Comparison of ENCODE assay signal across 14 cellular contexts in the genomic region with DNA sequence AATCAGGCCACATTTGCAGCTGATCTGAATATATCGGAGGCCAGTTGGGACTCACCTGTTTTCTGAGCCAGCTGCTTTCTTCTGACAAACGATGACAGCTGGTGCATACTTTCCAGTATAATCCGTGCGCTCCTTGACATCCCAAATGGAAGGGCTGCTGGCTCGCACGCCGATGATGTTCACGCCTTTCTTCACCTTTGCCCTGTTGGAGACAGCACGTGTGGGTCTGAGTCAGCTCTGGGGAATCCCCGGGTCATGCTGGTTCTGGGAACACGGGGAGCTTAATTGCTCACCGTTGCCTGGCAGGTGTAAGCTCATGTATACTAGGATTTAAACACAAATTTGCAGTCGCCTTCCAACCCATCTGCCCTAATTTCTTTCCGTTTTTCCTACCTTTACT.
A peak's percentile ranks its signal among the peaks of the same experiment; 100 is the strongest.
DNase-seq lines count a peak whose midpoint lies in the region; ATAC-seq and TF ChIP-seq lines count a peak whose summit lies in the region.
"Had no signal": no experiment of that assay in that cellular context is flagged by ENCODE, and none has a peak within 500 bp of the region (broad histone marks: within the 10 kb centered on the region; RNA-seq: fewer than 3 reads in every experiment).

No MANE protein-coding gene starts in this region.

- intact Hi-C loops in right lobe of liver (cut with DNase I): no loop called here

- no peaks in the 10 kb centered on the region for H3K36me3 ChIP-seq in right lobe of liver
- H3K36me3 ChIP-seq in osteoblast (ENCODE audit: insufficient read depth, low read length): no peaks in the 10 kb centered on the region

- H3K27ac ChIP-seq in right lobe of liver (no peak overlapping the region), osteoblast (ENCODE audit: low read depth, low read length) (no peak overlapping the region)
- H3K27ac ChIP-seq: psoas muscle had no signal

- no peak for TF ChIP-seq CTCF in right lobe of liver (IDR thresholded peaks at IDR 0.05)
- no peak for TF ChIP-seq CTCF in osteoblast (IDR thresholded peaks at IDR 0.05; ENCODE audit: extremely low read depth, low read depth, low read length)
- no peak for TF ChIP-seq CTCF in GM20000 (IDR thresholded peaks at IDR 0.05; ENCODE audit: extremely low read depth, missing control alignments)

- no peaks in the 10 kb centered on the region for H3K27me3 ChIP-seq in right lobe of liver
- no peaks in the 10 kb centered on the region for H3K27me3 ChIP-seq in osteoblast (ENCODE audit: insufficient read depth, low read length)

- peak; percentile 29 to 90 (median 48) for ATAC-seq in right lobe of liver
- ATAC-seq: psoas muscle had no signal

- no peak overlapping the region for H3K4me2 ChIP-seq in osteoblast (ENCODE audit: insufficient read depth, low read length)

- H3K4me1 ChIP-seq in right lobe of liver (no peaks in the 10 kb centered on the region), osteoblast (ENCODE audit: insufficient read depth, low read length) (no peaks in the 10 kb centered on the region)
- H3K4me1 ChIP-seq: psoas muscle had no signal

- TF ChIP-seq POLR2A in right lobe of liver (IDR thresholded peaks at IDR 0.05): no peak

- DNase-seq in DMS53 treated with DMSO at 0.1 percent for 48 hours (lab: John Stamatoyannopoulos, UW; ENCODE audit: unreplicated experiment): peak; percentile 85
- peak; percentile 87 for DNase-seq in NCI-H146 (lab: John Stamatoyannopoulos, UW)
- DNase-seq in astrocyte of the hippocampus (ENCODE audit: low read depth, low spot score): peak; percentile 21
- DNase-seq in right lobe of liver: peak in 1 of 3 donors; percentile 37
- DNase-seq in osteoblast (ENCODE audit: insufficient read length, low spot score, missing footprints): no peak
- no peak for DNase-seq in SIG-M5 treated with dmso at 0.1 percent for 504 hours (lab: John Stamatoyannopoulos, UW; ENCODE audit: unreplicated experiment)
- no peak for DNase-seq in GM20000 (ENCODE audit: low spot score)
- DNase-seq in KBM-7: no peak
- DNase-seq: amniotic stem cell; CD4-positive, CD25-positive, alpha-beta regulatory T cell; effector CD8-positive, alpha-beta T cell; NCI-H1436; psoas muscle; stimulated activated CD4-positive, alpha-beta T cell treated with anti-CD3 and anti-CD28 coated beads, Interleukin-2, amount 100 ng/mL, for 48 hours had no signal

- H3K79me2 ChIP-seq in osteoblast (ENCODE audit: insufficient read depth, low read length): no peaks in the 10 kb centered on the region

- H3K4me3 ChIP-seq in right lobe of liver: no peak overlapping the region
- no peak overlapping the region for H3K4me3 ChIP-seq in osteoblast (ENCODE audit: insufficient read depth, low read length)
- H3K4me3 ChIP-seq: psoas muscle had no signal

- WGBS in right lobe of liver (ENCODE audit: insufficient coverage, low coverage, low lambda C conversion rate, missing lambda C conversion rate): 47% methylated on average over 5 of the region's 14 CpGs

- in situ Hi-C loops in KBM-7 (cut with MboI; ENCODE audit: low pct_unique_long_range_greater_than_20kb, low sequenced_read_pairs): no loop called here

- no peaks in the 10 kb centered on the region for H4K20me1 ChIP-seq in osteoblast (ENCODE audit: insufficient read depth, low read length)

- H2AFZ ChIP-seq in osteoblast (ENCODE audit: low read length): no peak overlapping the region

- H3K9me3 ChIP-seq in right lobe of liver (no peaks in the 10 kb centered on the region), osteoblast (ENCODE audit: low read depth, low read length) (no peaks in the 10 kb centered on the region)
- H3K9me3 ChIP-seq: psoas muscle had no signal

Comparison
In these comparisons a context has a peak if more than half of its experiments do, and no peak if none do; other contexts are left out.
1. DNase-seq: peak in DMS53 treated with DMSO at 0.1 percent for 48 hours (single experiment), NCI-H146 (single experiment) and astrocyte of the hippocampus (single experiment); none in osteoblast (single experiment), SIG-M5 treated with dmso at 0.1 percent for 504 hours (single experiment), GM20000 (single experiment) and KBM-7 (single experiment).